1 cellular context compared by ENCODE assay signal in the genomic region with DNA sequence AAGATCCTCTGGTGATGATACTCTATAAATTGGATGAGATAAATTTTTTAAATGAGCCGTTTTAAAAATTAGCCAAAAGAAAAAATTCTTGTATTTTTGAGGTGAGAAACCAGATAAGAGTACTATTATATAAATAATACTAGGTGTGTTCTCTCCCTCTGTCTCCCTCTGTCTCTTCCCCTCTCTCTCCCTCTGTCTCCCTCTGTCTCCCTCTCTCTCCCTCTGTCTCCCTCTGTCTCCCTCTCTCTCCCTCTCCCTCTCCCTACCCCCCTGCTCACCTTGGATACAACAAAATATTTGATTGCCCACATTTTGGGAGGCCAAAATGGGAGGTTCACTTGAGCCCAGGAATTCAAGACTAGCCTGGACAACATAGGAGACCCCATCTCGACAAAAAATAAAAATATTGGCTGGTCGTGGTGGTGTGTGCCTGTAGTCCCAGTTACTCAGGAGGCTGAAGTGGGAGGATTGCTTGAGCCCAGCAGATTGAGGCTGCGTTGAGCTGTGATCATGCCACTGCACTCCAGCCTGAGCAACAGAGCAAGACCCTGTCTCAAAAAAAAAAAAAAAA.
TF ChIP-seq lines count a peak whose summit lies in the region.

No MANE protein-coding gene starts in this region.

TF ChIP-seq in HepG2, 621 proteins besides CTCF, POLR2A, EP300 and RAD21 (continued from another document):
- TF ChIP-seq, protein P1, sequence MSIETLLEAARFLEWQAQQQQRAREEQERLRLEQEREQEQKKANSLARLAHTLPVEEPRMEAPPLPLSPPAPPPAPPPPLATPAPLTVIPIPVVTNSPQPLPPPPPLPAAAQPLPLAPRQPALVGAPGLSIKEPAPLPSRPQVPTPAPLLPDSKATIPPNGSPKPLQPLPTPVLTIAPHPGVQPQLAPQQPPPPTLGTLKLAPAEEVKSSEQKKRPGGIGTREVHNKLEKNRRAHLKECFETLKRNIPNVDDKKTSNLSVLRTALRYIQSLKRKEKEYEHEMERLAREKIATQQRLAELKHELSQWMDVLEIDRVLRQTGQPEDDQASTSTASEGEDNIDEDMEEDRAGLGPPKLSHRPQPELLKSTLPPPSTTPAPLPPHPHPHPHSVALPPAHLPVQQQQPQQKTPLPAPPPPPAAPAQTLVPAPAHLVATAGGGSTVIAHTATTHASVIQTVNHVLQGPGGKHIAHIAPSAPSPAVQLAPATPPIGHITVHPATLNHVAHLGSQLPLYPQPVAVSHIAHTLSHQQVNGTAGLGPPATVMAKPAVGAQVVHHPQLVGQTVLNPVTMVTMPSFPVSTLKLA (IDR thresholded peaks at IDR 0.05) = no peak
TF ChIP-seq in HepG2: peak in this region for 1.
